11 cellular contexts compared by ENCODE assay signal in the genomic region with DNA sequence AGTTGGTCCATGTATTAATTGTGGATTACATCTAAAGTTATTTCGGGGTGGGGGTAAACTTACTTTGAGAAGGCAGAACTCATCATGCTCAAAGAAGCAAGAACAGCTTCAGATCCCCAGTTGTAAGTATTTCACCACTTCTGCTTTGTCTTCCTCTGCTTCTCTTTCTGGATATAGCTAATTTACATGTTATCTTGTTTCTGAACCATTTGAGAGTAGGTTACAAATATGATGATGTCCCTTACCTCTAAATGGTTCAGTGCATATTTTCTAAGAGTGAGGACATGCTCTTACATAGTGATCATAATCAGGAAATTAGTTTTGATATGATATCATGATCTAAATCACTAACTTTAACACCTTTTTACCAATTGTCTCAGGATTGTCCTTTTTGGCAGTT. TPM values are rescaled to one million over a fixed set of nuclear protein-coding genes. Genes with fewer than 3 reads are reported as not detected.
DNase-seq lines count a peak whose midpoint lies in the region; ATAC-seq, FAIRE-seq and TF ChIP-seq lines count a peak whose summit lies in the region.
"Had no signal": no experiment of that assay in that cellular context is flagged by ENCODE, and none has a peak within 500 bp of the region (broad histone marks: within the 10 kb centered on the region; RNA-seq: fewer than 3 reads in every experiment).

No MANE protein-coding gene starts in this region.

- SMC1A ChIA-PET in GM12878 (lab: Charles Lee; ENCODE audit: uncharacterized antibody, unreplicated experiment), result interaction anchor here (0.9 to 18.3 kb wide), 15 partner anchors 8 to 132 kb away, joined by 3 to 430 read pairs (median 7); no protein-coding TSS in a partner anchor

- H3K9me3 ChIP-seq in DOHH2 (ENCODE audit: control insufficient read depth, insufficient read depth, low read length) (no peaks in the 10 kb centered on the region), GM12878 (replicated peaks; ENCODE audit: control insufficient read depth, insufficient read depth, low read length) (no peaks in the 10 kb centered on the region), ovary (no peaks in the 10 kb centered on the region)
- H3K9me3 ChIP-seq: body of pancreas had no signal

- no peak for TF ChIP-seq POLR2A in GM12878 (IDR thresholded peaks at IDR 0.05; ENCODE audit: low read depth, low read length)
- TF ChIP-seq POLR2A in ovary (IDR thresholded peaks at IDR 0.05), result no peak

- TF ChIP-seq CTCF in DOHH2 (IDR thresholded peaks at IDR 0.05; ENCODE audit: low read depth, low read length, poor library complexity, severe bottlenecking) (no peak), GM12878 (IDR thresholded peaks at IDR 0.05 in 2 of 3, conservative IDR thresholded peaks at IDR 0.05 in 1 of 3; ENCODE audit: control insufficient read depth in 2 of 3, extremely low read depth in 1 of 3, insufficient read depth in 1 of 3, low read depth in 3 of 3, low read length in 3 of 3) (no peak), foreskin fibroblast (IDR thresholded peaks at IDR 0.05; ENCODE audit: low read depth, low read length) (no peak), ovary (IDR thresholded peaks at IDR 0.05) (no peak)

- H3K4me3 ChIP-seq in DOHH2 (ENCODE audit: low read length), result peak overlapping the region; percentile 61
- H3K4me3 ChIP-seq in GM12878, result peak overlapping the region; percentile 64; the same call in 1 of the 2 replicates
- H3K4me3 ChIP-seq in foreskin fibroblast (ENCODE audit: low read depth in 1 of 2, low read length in 2 of 2), result no peak overlapping the region
- H3K4me3 ChIP-seq in ovary, result no peak overlapping the region
- H3K4me3 ChIP-seq: body of pancreas had no signal

- intact Hi-C loops in GM12878 (cut with micrococcal nuclease; ENCODE audit: unreplicated experiment), result no loop called here
- intact Hi-C loops in ovary (cut with DNase I), result no loop called here

- peaks cover 89% of the 10 kb centered on the region for H3K4me1 ChIP-seq in DOHH2 (ENCODE audit: control insufficient read depth, low read length)
- H3K4me1 ChIP-seq in GM12878 (ENCODE audit: control insufficient read depth, insufficient read depth, low read length), result peaks cover 69% of the 10 kb centered on the region
- H3K4me1 ChIP-seq in ovary (ENCODE audit: insufficient read depth), result peaks cover 17% of the 10 kb centered on the region

- peak; percentile 27 for FAIRE-seq in GM12878 (lab: Jason Lieb, UNC)

- H3K36me3 ChIP-seq in DOHH2 (ENCODE audit: control insufficient read depth, low read length) (no peaks in the 10 kb centered on the region), GM12878 (ENCODE audit: control insufficient read depth in 2 of 2, insufficient read depth in 2 of 2, low read length in 1 of 2) (no peaks in the 10 kb centered on the region), ovary (no peaks in the 10 kb centered on the region)

- H3K4me2 ChIP-seq in DOHH2 (ENCODE audit: low read length) (peak overlapping the region; percentile 74), GM12878 (ENCODE audit: control insufficient read depth, insufficient read depth) (peak overlapping the region; percentile 95)

- H3F3A ChIP-seq in DOHH2 (ENCODE audit: control insufficient read depth, insufficient read depth), result peaks cover 8% of the 10 kb centered on the region

- peak overlapping the region; percentile 64 for H3K9ac ChIP-seq in GM12878 (ENCODE audit: control insufficient read depth, insufficient read depth, low read length)

- H4K20me1 ChIP-seq in DOHH2 (ENCODE audit: control insufficient read depth, insufficient read depth, low read depth, low read length) (peaks cover under 1% of the 10 kb centered on the region; the same call in 1 of the 2 replicates), GM12878 (ENCODE audit: control insufficient read depth, insufficient read depth) (no peaks in the 10 kb centered on the region)

- H3K27ac ChIP-seq in DOHH2 (ENCODE audit: low read depth, low read length), result peak overlapping the region; percentile 85
- peak overlapping the region; percentile 92 for H3K27ac ChIP-seq in GM12878 (ENCODE audit: control insufficient read depth, insufficient read depth)
- no peak overlapping the region for H3K27ac ChIP-seq in ovary

- in situ Hi-C loops in GM12878 (cut with MboI), result loop anchor here (25.0 kb wide), 1 partner anchor 507 kb away; the partner anchor contains the start of gene OTULIN

- TF ChIP-seq EP300 in GM12878 (IDR thresholded peaks at IDR 0.05; ENCODE audit: borderline replicate concordance in 1 of 2, control insufficient read depth in 1 of 2, low read depth in 2 of 2, low read length in 2 of 2) (0 out of 4 replicates have a peak, but pooled peaks of 1 of the 2 experiments have one; percentile 35), ovary (IDR thresholded peaks at IDR 0.05) (no peak)

- H2AFZ ChIP-seq in GM12878 (ENCODE audit: control insufficient read depth, low read depth, low read length), result no peak overlapping the region

- peaks cover 97% of the 10 kb centered on the region for H3K79me2 ChIP-seq in DOHH2 (ENCODE audit: control insufficient read depth, low read length)
- peaks cover 97% of the 10 kb centered on the region for H3K79me2 ChIP-seq in GM12878 (ENCODE audit: control insufficient read depth, insufficient read depth, low read length)

- BruUV-seq in GM12878 (replicated peaks; lab: Mats Ljungman, UMichigan), result no TSS peak

- no peak for DNase-seq in GM12878 (ENCODE audit: low read depth, low spot score)
- DNase-seq in foreskin fibroblast, result no peak
- DNase-seq in ovary, result no peak
- no peak for DNase-seq in NCI-H510A (lab: John Stamatoyannopoulos, UW)
- DNase-seq in SK-N-DZ (ENCODE audit: low spot score), result no peak
- DNase-seq: body of pancreas; CD4-positive, alpha-beta memory T cell; stimulated activated CD4-positive, alpha-beta T cell treated with anti-CD3 and anti-CD28 coated beads, Interleukin-2, amount 100 ng/mL, for 48 hours had no signal

- ATAC-seq in GM19468 (IDR thresholded peaks at IDR 0.05; ENCODE audit: extremely low read depth, unreplicated experiment) (peak; percentile 64), HG03175 (IDR thresholded peaks at IDR 0.05; ENCODE audit: unreplicated experiment) (peak; percentile 67), GM12878 (peak; percentile 72)
- ATAC-seq: body of pancreas had no signal

- POLR2A ChIA-PET in GM12878 (lab: Charles Lee), result interaction anchor here (0.8 to 22.7 kb wide), 11 partner anchors 7 to 132 kb away, joined by 3 to 347 read pairs (median 15); partner anchors contain the start of gene TRIO

- WGBS in GM12878 (ENCODE audit: insufficient coverage, insufficient replicate concordance, low lambda C conversion rate, missing lambda C conversion rate), result 0% methylated on average over 1 of the region's 1 CpG
- WGBS in ovary, 3 donors, result 92 to 97% (median 94%) methylated on average over 1 of the region's 1 CpG

- CTCF ChIA-PET in GM12878 (lab: Yijun Ruan, JAX), result interaction anchor here (0.8 to 6.7 kb wide), 10 partner anchors 10 to 116 kb away, joined by 3 to 70 read pairs (median 6); no protein-coding TSS in a partner anchor

- H3K27me3 ChIP-seq in DOHH2 (ENCODE audit: control insufficient read depth, low read length) (no peaks in the 10 kb centered on the region), GM12878 (replicated peaks in 1 of 2; ENCODE audit: control insufficient read depth in 2 of 2, insufficient read depth in 2 of 2, low read length in 1 of 2) (no peaks in the 10 kb centered on the region), ovary (no peaks in the 10 kb centered on the region)
- H3K27me3 ChIP-seq: body of pancreas had no signal

- H3K9me2 ChIP-seq in DOHH2 (replicated peaks; ENCODE audit: control insufficient read depth, low read length), result no peaks in the 10 kb centered on the region

- no peak for TF ChIP-seq RAD21 in GM12878 (IDR thresholded peaks at IDR 0.05; ENCODE audit: insufficient read depth, low read depth, low read length)

- RAD21 ChIA-PET in GM12878 (lab: Charles Lee; ENCODE audit: unreplicated experiment), result interaction anchor here (0.7 to 17.7 kb wide), 14 partner anchors 9 to 258 kb away, joined by 3 to 373 read pairs (median 10); partner anchors contain the start of gene TRIO

TF ChIP-seq in GM12878, 131 proteins besides CTCF, POLR2A, EP300 and RAD21 (continues in another document):
- TF ChIP-seq, protein P1, sequence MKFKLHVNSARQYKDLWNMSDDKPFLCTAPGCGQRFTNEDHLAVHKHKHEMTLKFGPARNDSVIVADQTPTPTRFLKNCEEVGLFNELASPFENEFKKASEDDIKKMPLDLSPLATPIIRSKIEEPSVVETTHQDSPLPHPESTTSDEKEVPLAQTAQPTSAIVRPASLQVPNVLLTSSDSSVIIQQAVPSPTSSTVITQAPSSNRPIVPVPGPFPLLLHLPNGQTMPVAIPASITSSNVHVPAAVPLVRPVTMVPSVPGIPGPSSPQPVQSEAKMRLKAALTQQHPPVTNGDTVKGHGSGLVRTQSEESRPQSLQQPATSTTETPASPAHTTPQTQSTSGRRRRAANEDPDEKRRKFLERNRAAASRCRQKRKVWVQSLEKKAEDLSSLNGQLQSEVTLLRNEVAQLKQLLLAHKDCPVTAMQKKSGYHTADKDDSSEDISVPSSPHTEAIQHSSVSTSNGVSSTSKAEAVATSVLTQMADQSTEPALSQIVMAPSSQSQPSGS (IDR thresholded peaks at IDR 0.05; ENCODE audit: low read length), result peak; percentile 64; the same call in 1 of the 2 replicates
- TF ChIP-seq TBL1XR1 (IDR thresholded peaks at IDR 0.05; ENCODE audit: low read depth, low read length) (no peak), CHD2 (IDR thresholded peaks at IDR 0.05; ENCODE audit: borderline replicate concordance, low read depth, low read length) (0 out of 2 replicates have a peak, but pooled peaks have one; percentile 37), ZSCAN29 (IDR thresholded peaks at IDR 0.05) (no peak)

RNA-seq across cellular contexts. Expression of gene TRIO, which starts 11.9 kb away (rescaled TPM):
- 1,689 and 1,819 TPM in 2 replicates for total RNA-seq in GM12878 (2013; cell fraction: nucleolus; rRNA removed)
- total RNA-seq in GM12878 (2014; rRNA removed) (49.0 and 50.6 TPM in 2 replicates), GM12878 (2014; rRNA removed; fragmentation: Illumina TruSeq; extraction: Trizol) (48.9 and 56.3 TPM in 2 replicates), GM12878 (2021) (87.3 and 96.4 TPM in 2 replicates), ovary (100 to 1,000 TPM in 5 of 7 donors, 10 to 100 TPM in 2; 93.3 to 268 (median 132) TPM)
- 62.6 TPM for polyA plus RNA-seq in GM12878 (2011; ENCODE audit: low read depth)
- polyA plus RNA-seq in GM12878 (2011; rRNA removed) (67.6 and 71.9 TPM in 2 replicates), GM12878 (2014; fragmentation: Illumina TruSeq; extraction: Trizol) (41.3 and 57.2 TPM in 2 replicates), GM12878 (2014; fragmentation: Nextera tagmentation; extraction: Ambion mirVana) (1 to 10 TPM; 5.1 to 5.8 TPM), GM12878 (2014; rRNA removed) (40.2 and 49.4 TPM in 2 replicates), GM12878 (2016; fragmentation: Nextera tagmentation; extraction: Ambion mirVana) (10 to 100 TPM in 1 of 2 experiments, 1 to 10 TPM in 1; 10.0 to 11.2 TPM), ovary (10 to 100 TPM; 58.4 to 67.1 TPM)
- 46.8 and 51.7 TPM in 2 replicates for polyA plus RNA-seq in GM12878 (2011; cell fraction: cytosol; rRNA removed)
- polyA plus RNA-seq in GM12878 (2011; cell fraction: nucleus; rRNA removed), result 366 and 390 TPM in 2 replicates
- 54.9 and 67.5 TPM in 2 replicates for polyA plus RNA-seq in GM12878 (2012)
- polyA minus RNA-seq in GM12878 (2011; rRNA and poly(A)+ RNA removed), result 414 and 436 TPM in 2 replicates
- 45.6 and 49.8 TPM in 2 replicates for polyA minus RNA-seq in GM12878 (2011; cell fraction: cytosol; rRNA and poly(A)+ RNA removed)
- polyA minus RNA-seq in GM12878 (2011; cell fraction: nucleus; rRNA and poly(A)+ RNA removed), result 344 and 514 TPM in 2 replicates
- polyA plus RNA-seq in SK-N-DZ (2014; cell fraction: cytosol; rRNA removed), result 28.7 and 32.3 TPM in 2 replicates
- 56.3 and 115 TPM in 2 replicates for polyA plus RNA-seq in SK-N-DZ (2014; cell fraction: nucleus; rRNA removed)

Comparison
In these comparisons a context has a peak if more than half of its experiments do, and no peak if none do; other contexts are left out.
1. H3K27ac ChIP-seq: peak in DOHH2 (single experiment) and GM12878 (single experiment); none in ovary (0 of 2).
2. H3K4me3 ChIP-seq: peak in DOHH2 (single experiment) and GM12878 (single experiment); none in foreskin fibroblast (0 of 2) and ovary (single experiment).
3. Peak in every context shown above with its lines, with median percentiles within 50 percentile points of each other: ATAC-seq.